In the genomic region with DNA sequence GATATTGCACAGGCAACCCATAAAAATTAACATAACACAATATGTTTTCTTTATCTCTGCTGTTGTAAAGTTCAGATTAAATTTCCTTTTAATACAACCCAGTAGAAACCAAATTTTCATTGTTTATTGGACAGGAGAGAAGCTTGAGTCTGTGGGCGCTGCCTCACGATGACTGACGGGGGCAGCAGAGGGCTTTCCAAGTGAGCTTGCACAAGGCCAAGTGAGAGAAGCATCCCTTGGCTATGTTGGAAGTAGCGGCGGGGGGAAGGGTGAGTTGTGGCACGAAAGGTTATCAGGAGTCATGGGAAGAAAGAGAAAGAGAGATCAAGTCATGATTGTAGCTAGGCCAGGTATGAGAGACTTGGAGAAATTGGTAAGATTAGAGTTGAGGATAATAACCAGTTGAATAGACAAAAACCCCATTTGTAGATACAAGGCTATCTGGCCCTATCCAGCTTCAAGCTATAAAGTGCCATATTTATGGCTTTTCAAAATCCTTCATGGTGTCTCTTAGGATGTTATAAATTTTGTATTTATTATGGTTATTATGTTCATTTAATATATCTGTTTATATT, we compare ENCODE assay signal across 8 cellular contexts.
A peak's percentile ranks its signal among the peaks of the same experiment; 100 is the strongest.
DNase-seq lines count a peak whose midpoint lies in the region; ATAC-seq and TF ChIP-seq lines count a peak whose summit lies in the region.

No MANE protein-coding gene starts in this region.

- H3K27me3 Mint-ChIP-seq in nephron (ENCODE audit: low read depth): no peaks in the 10 kb centered on the region
- peaks cover 0 to 4% of the 10 kb centered on the region in 2 donors for H3K27me3 Mint-ChIP-seq in CD4-positive, alpha-beta memory T cell

- peak overlapping the region in 2 of 3 experiments; percentile 1 to 16 for H3K27ac Mint-ChIP-seq in nephron
- no peak overlapping the region for H3K27ac Mint-ChIP-seq in CD4-positive, alpha-beta memory T cell

- ATAC-seq in GM19351 (IDR thresholded peaks at IDR 0.05; ENCODE audit: unreplicated experiment): peak; percentile 94
- peak; percentile 43 for ATAC-seq in esophagus mucosa

- POLR2A ChIA-PET in CD4-positive, alpha-beta memory T cell (lab: Charles Lee; ENCODE audit: partially characterized antibody): no interaction called here

- H3K4me1 ChIP-seq in SJSA1 (replicated peaks): no peaks in the 10 kb centered on the region
- no peaks in the 10 kb centered on the region for H3K4me1 ChIP-seq in CD4-positive, alpha-beta memory T cell (ENCODE audit: insufficient read depth, low read length)

- no peak overlapping the region for H3K27ac ChIP-seq in SJSA1
- no peak overlapping the region for H3K27ac ChIP-seq in CD4-positive, alpha-beta memory T cell (ENCODE audit: low read depth, low read length)

- H3K9me3 ChIP-seq in SJSA1 (replicated peaks): no peaks in the 10 kb centered on the region
- no peaks in the 10 kb centered on the region for H3K9me3 ChIP-seq in CD4-positive, alpha-beta memory T cell (ENCODE audit: control insufficient read depth in 1 of 2, low read length in 2 of 2)

- no peaks in the 10 kb centered on the region for H3K36me3 ChIP-seq in SJSA1
- no peaks in the 10 kb centered on the region for H3K36me3 ChIP-seq in CD4-positive, alpha-beta memory T cell (ENCODE audit: insufficient read depth, low read length)

- H3K27me3 ChIP-seq in SJSA1 (replicated peaks): no peaks in the 10 kb centered on the region
- no peaks in the 10 kb centered on the region for H3K27me3 ChIP-seq in CD4-positive, alpha-beta memory T cell (ENCODE audit: insufficient read depth, low read length)

- CTCF ChIA-PET in CD4-positive, alpha-beta memory T cell (lab: Charles Lee; ENCODE audit: partially characterized antibody): no interaction called here

- no peak overlapping the region for H3K4me3 Mint-ChIP-seq in nephron
- no peak overlapping the region for H3K4me3 Mint-ChIP-seq in CD4-positive, alpha-beta memory T cell

- DNase-seq in DMS 273 treated with DMSO at 0.1 percent for 48 hours (lab: John Stamatoyannopoulos, UW) (peak; percentile 2), HPDE6-E6E7 (ENCODE audit: extremely low spot score) (peak; percentile 34), SJSA1 (ENCODE audit: low read depth in 1 of 2, low spot score in 2 of 2) (peak; percentile 12 to 44), NCI-H128 (lab: John Stamatoyannopoulos, UW; ENCODE audit: unreplicated experiment) (no peak)
- no peak for DNase-seq in CD4-positive, alpha-beta memory T cell

- peaks cover 12% of the 10 kb centered on the region for H3K4me1 Mint-ChIP-seq in nephron
- H3K4me1 Mint-ChIP-seq in CD4-positive, alpha-beta memory T cell: no peaks in the 10 kb centered on the region

- H3K9me3 Mint-ChIP-seq in nephron: peaks cover 11% of the 10 kb centered on the region
- H3K9me3 Mint-ChIP-seq in CD4-positive, alpha-beta memory T cell: peaks cover 0 to 12% (median 5%) of the 10 kb centered on the region in 8 donors

- H3K4me3 ChIP-seq in SJSA1: no peak overlapping the region
- H3K4me3 ChIP-seq in CD4-positive, alpha-beta memory T cell (ENCODE audit: low read length in 2 of 2): no peak overlapping the region

- no peaks in the 10 kb centered on the region for H3K36me3 Mint-ChIP-seq in nephron (ENCODE audit: low read depth)
- no peaks in the 10 kb centered on the region for H3K36me3 Mint-ChIP-seq in CD4-positive, alpha-beta memory T cell

- TF ChIP-seq CTCF in nephron (IDR thresholded peaks at IDR 0.05; ENCODE audit: unreplicated experiment in 3 of 3): peak; percentile 79 to 81 (median 80)

- intact Hi-C loops in CD4-positive, alpha-beta memory T cell (cut with micrococcal nuclease): no loop called here

Comparison
In these comparisons a context has a peak if more than half of its experiments do, and no peak if none do; other contexts are left out.
1. DNase-seq: peak in DMS 273 treated with DMSO at 0.1 percent for 48 hours (single experiment), HPDE6-E6E7 (single experiment) and SJSA1 (2 of 2); none in CD4-positive, alpha-beta memory T cell (0 of 5) and NCI-H128 (single experiment).
2. H3K27ac Mint-ChIP-seq: peak in nephron (2 of 3); none in CD4-positive, alpha-beta memory T cell (0 of 7).